ENCODE assay signal across 8 cellular contexts in the genomic region with DNA sequence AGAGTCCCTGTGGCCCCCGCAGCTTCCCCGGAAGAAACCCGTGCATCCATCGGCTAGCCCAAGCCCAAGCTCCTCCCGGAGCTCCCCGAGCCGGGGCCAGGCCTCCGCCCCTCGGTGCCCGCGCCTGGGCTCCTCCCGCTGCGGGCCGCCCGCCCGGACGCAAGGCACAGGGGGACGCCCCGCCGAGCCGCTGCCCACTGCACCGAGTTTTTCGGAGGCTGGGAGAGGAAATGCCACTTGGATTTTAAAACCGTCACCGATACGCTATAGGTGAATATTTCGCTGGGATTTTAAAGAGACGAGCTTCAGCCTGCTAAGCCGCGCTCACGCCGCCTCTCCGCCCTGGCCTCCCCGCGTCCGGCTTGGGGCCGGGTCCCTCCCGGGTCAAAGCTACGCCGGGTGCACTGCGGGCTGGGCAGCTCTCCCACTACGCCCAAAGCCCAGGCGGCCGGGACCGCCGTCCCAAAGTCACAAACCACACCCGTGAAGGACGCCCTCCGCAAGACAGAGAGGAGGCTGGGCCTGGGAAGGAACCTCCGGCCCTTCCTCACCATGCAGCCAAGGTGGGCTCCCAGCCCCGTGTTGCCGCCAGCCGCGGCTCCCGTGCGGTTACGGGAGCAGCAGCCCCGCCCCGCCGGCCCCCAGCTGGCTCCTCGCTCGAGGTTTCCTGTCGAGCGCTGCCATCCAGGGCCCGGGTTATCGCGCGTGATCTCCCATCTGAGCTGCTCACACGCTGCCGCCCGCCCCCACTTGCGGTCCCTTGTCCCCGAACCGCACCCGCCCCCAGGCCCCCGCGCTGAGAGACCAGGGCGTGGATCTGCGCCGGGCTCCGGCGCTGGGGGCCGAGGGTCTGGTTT.
DNase-seq lines count a peak whose midpoint lies in the region; ATAC-seq and TF ChIP-seq lines count a peak whose summit lies in the region.

No MANE protein-coding gene starts in this region.

- H3K27ac Mint-ChIP-seq in CD4-positive, alpha-beta memory T cell = peak overlapping the region; percentile 51 to 98 (median 91)

- no peaks in the 10 kb centered on the region for H3K27me3 Mint-ChIP-seq in CD4-positive, alpha-beta memory T cell

- no peaks in the 10 kb centered on the region for H3K27me3 ChIP-seq in CD4-positive, alpha-beta memory T cell (ENCODE audit: insufficient read depth, low read length)
- H3K27me3 ChIP-seq in osteoblast (ENCODE audit: insufficient read depth, low read length) (no peaks in the 10 kb centered on the region), transverse colon (no peaks in the 10 kb centered on the region)

- H3K9me3 ChIP-seq in CD4-positive, alpha-beta memory T cell (ENCODE audit: control insufficient read depth in 1 of 2, low read length in 2 of 2) = no peaks in the 10 kb centered on the region
- H3K9me3 ChIP-seq in osteoblast (ENCODE audit: low read depth, low read length) (no peaks in the 10 kb centered on the region), transverse colon (no peaks in the 10 kb centered on the region)

- peak overlapping the region; percentile 91 for H3K4me2 ChIP-seq in osteoblast (ENCODE audit: insufficient read depth, low read length)

- H3K4me1 ChIP-seq in CD4-positive, alpha-beta memory T cell (ENCODE audit: insufficient read depth, low read length) = peaks cover 83% of the 10 kb centered on the region
- no peaks in the 10 kb centered on the region for H3K4me1 ChIP-seq in osteoblast (ENCODE audit: insufficient read depth, low read length)
- peaks cover 4 to 14% (median 9%) of the 10 kb centered on the region in 4 donors for H3K4me1 ChIP-seq in transverse colon

- H3K27ac ChIP-seq in CD4-positive, alpha-beta memory T cell (ENCODE audit: low read depth, low read length) = peak overlapping the region; percentile 88
- H3K27ac ChIP-seq in osteoblast (ENCODE audit: low read depth, low read length) (no peak overlapping the region), transverse colon (peak overlapping the region; percentile 79 to 87 (median 82))

- peak overlapping the region; percentile 85 for H2AFZ ChIP-seq in osteoblast (ENCODE audit: low read length)

- peaks cover 8 to 34% of the 10 kb centered on the region in 2 donors for H3K36me3 Mint-ChIP-seq in CD4-positive, alpha-beta memory T cell

- TF ChIP-seq CTCF in osteoblast (IDR thresholded peaks at IDR 0.05; ENCODE audit: extremely low read depth, low read depth, low read length) (no peak), transverse colon (IDR thresholded peaks at IDR 0.05) (no peak)

- TF ChIP-seq EP300 in transverse colon (IDR thresholded peaks at IDR 0.05; ENCODE audit: low read depth) = no peak

- intact Hi-C loops in CD4-positive, alpha-beta memory T cell (cut with micrococcal nuclease) = loop anchor here (1.0 to 2.0 kb wide), 2 partner anchors 63 to 234 kb away; partner anchors contain the start of genes CD247 and POU2F1
- intact Hi-C loops in transverse colon (cut with DNase I; ENCODE audit: low total_unique reads) = no loop called here

- H3K79me2 ChIP-seq in osteoblast (ENCODE audit: insufficient read depth, low read length) = no peaks in the 10 kb centered on the region

- peak; percentile 81 to 92 (median 84) for DNase-seq in CD4-positive, alpha-beta memory T cell
- DNase-seq in HT-29 (ENCODE audit: low spot score) (peak; percentile 11), SHP77 treated with DMSO at 0.1 percent for 48 hours (lab: John Stamatoyannopoulos, UW) (peak; percentile 35), glomerular visceral epithelial cell (ENCODE audit: extremely low spot score) (peak; percentile 65), osteoblast (ENCODE audit: insufficient read length, low spot score, missing footprints) (peak; percentile 93), transverse colon (peak; percentile 77)
- peak; percentile 82 for DNase-seq in activated naive CD4-positive, alpha-beta T cell treated with Interleukin-2 at 50 U/mL for 16 hours

- H4K20me1 ChIP-seq in osteoblast (ENCODE audit: insufficient read depth, low read length) = no peaks in the 10 kb centered on the region

- H3K36me3 ChIP-seq in CD4-positive, alpha-beta memory T cell (ENCODE audit: insufficient read depth, low read length) = peaks cover 4% of the 10 kb centered on the region
- H3K36me3 ChIP-seq in osteoblast (ENCODE audit: insufficient read depth, low read length) = no peaks in the 10 kb centered on the region
- no peaks in the 10 kb centered on the region for H3K36me3 ChIP-seq in transverse colon

- peak; percentile 67 for ATAC-seq in GM19452 (IDR thresholded peaks at IDR 0.05; ENCODE audit: unreplicated experiment)

- WGBS in transverse colon (ENCODE audit: low coverage in 1 of 2), 2 donors = 1% methylated on average over 83 of the region's 83 CpGs; no CpG with 5 or more reads in 1 of the 2 donors

- H3K4me3 Mint-ChIP-seq in CD4-positive, alpha-beta memory T cell = peak overlapping the region; percentile 70 to 88 (median 86)

- peaks cover 58 to 82% (median 63%) of the 10 kb centered on the region in 4 donors for H3K4me1 Mint-ChIP-seq in CD4-positive, alpha-beta memory T cell

- no peaks in the 10 kb centered on the region for H3K9me3 Mint-ChIP-seq in CD4-positive, alpha-beta memory T cell

- POLR2A ChIA-PET in CD4-positive, alpha-beta memory T cell (lab: Charles Lee; ENCODE audit: partially characterized antibody) = interaction anchor here (0.8 to 10.3 kb wide), 21 partner anchors 9 to 481 kb away, joined by 3 to 230 read pairs (median 11); partner anchors contain the start of genes CD247, DCAF6 and POU2F1

- TF ChIP-seq POLR2A in transverse colon (IDR thresholded peaks at IDR 0.05) = peak; percentile 29

- CTCF ChIA-PET in CD4-positive, alpha-beta memory T cell (lab: Charles Lee; ENCODE audit: partially characterized antibody) = interaction anchor here (1.0 to 4.2 kb wide), 9 partner anchors 8 to 188 kb away, joined by 3 to 38 read pairs (median 5); partner anchors contain the start of gene CD247

- peak overlapping the region; percentile 29 to 85 for H3K4me3 ChIP-seq in CD4-positive, alpha-beta memory T cell (ENCODE audit: low read length in 2 of 2)
- peak overlapping the region; percentile 79 for H3K4me3 ChIP-seq in osteoblast (ENCODE audit: insufficient read depth, low read length)
- H3K4me3 ChIP-seq in transverse colon = peak overlapping the region; percentile 63 to 92 (median 82)

- in situ Hi-C loops in transverse colon (cut with MboI; ENCODE audit: low pct_ligation_motif_present in 1 of 4, low pct_unique_long_range_greater_than_20kb in 1 of 4, low sequenced_read_pairs in 3 of 4) = no loop called here

Comparison
In these comparisons a context has a peak if more than half of its experiments do, and no peak if none do; other contexts are left out.
1. DNase-seq: peak in every context shown above with its lines; median percentile 93 in osteoblast; 84 in CD4-positive, alpha-beta memory T cell; 82 in activated naive CD4-positive, alpha-beta T cell treated with Interleukin-2 at 50 U/mL for 16 hours; 77 in transverse colon; 65 in glomerular visceral epithelial cell; 35 in SHP77 treated with DMSO at 0.1 percent for 48 hours; 11 in HT-29.